13 cellular contexts compared by ENCODE assay signal in genomic region chr2:189302274-189302948, GRCh38.
A peak's percentile ranks its signal among the peaks of the same experiment; 100 is the strongest.
DNase-seq lines count a peak whose midpoint lies in the region; ATAC-seq, FAIRE-seq and TF ChIP-seq lines count a peak whose summit lies in the region.
"Had no signal": no experiment of that assay in that cellular context is flagged by ENCODE, and none has a peak within 500 bp of the region (broad histone marks: within the 10 kb centered on the region; RNA-seq: fewer than 3 reads in every experiment).

No MANE protein-coding gene starts in this region.

- H3K36me3 ChIP-seq in Panc1 (ENCODE audit: control insufficient read depth, insufficient read depth, low read length) (no peaks in the 10 kb centered on the region), bronchial epithelial cell (ENCODE audit: control insufficient read depth, insufficient read depth, low read length) (no peaks in the 10 kb centered on the region), ascending aorta (no peaks in the 10 kb centered on the region)
- H3K36me3 ChIP-seq: esophagus muscularis mucosa, transverse colon had no signal

- peaks cover 79% of the 10 kb centered on the region for H3K4me1 Mint-ChIP-seq in activated naive CD4-positive, alpha-beta T cell treated with anti-CD3 and anti-CD28 coated beads for 36 hours (ENCODE audit: low read depth)
- peaks cover 90% of the 10 kb centered on the region for H3K4me1 Mint-ChIP-seq in stimulated activated naive CD8-positive, alpha-beta T cell treated with anti-CD3 and anti-CD28 coated beads, Interleukin-15, amount 100 ng/mL, for 72 hours

- CTCF ChIA-PET in activated naive CD4-positive, alpha-beta T cell treated with anti-CD3 and anti-CD28 coated beads for 36 hours (lab: Charles Lee), result no interaction called here
- CTCF ChIA-PET in Panc1 (lab: Charles Lee), result no interaction called here

- FAIRE-seq in bronchial epithelial cell (lab: Jason Lieb, UNC), result peak; percentile 97
- FAIRE-seq: H1 had no signal

- H3K36me3 Mint-ChIP-seq in activated naive CD4-positive, alpha-beta T cell treated with anti-CD3 and anti-CD28 coated beads for 36 hours (ENCODE audit: low read depth), result no peaks in the 10 kb centered on the region

- H3K27ac ChIP-seq in Panc1 (ENCODE audit: low read length), result no peak overlapping the region
- H3K27ac ChIP-seq in ascending aorta, result no peak overlapping the region
- H3K27ac ChIP-seq: esophagus muscularis mucosa, transverse colon had no signal

- DNase-seq in activated naive CD4-positive, alpha-beta T cell treated with anti-CD3 and anti-CD28 coated beads for 36 hours, result peak; percentile 41
- DNase-seq in activated naive CD4-positive, alpha-beta T cell (lab: John Stamatoyannopoulos, UW), result no peak
- DNase-seq in Panc1 (ENCODE audit: low read depth, low spot score), result no peak
- peak; percentile 85 for DNase-seq in bronchial epithelial cell (ENCODE audit: low read depth)
- DNase-seq in stimulated activated naive CD8-positive, alpha-beta T cell treated with anti-CD3 and anti-CD28 coated beads, Interleukin-15, amount 100 ng/mL, for 72 hours, result peak in 1 of 2 donors; percentile 54
- no peak for DNase-seq in NCI-H187 treated with DMSO at 0.1 percent for 48 hours (lab: John Stamatoyannopoulos, UW)
- no peak for DNase-seq in NCI-H2029 (lab: John Stamatoyannopoulos, UW)
- DNase-seq in ascending aorta (ENCODE audit: low spot score in 2 of 2), result no peak
- DNase-seq: cerebellar nuclear complex, KG1, transverse colon had no signal

- H3K4me3 ChIP-seq in Panc1 (ENCODE audit: low read depth in 2 of 2, low read length in 2 of 2) (no peak overlapping the region), bronchial epithelial cell (ENCODE audit: low read depth, low read length) (no peak overlapping the region), ascending aorta (no peak overlapping the region)
- H3K4me3 ChIP-seq: esophagus muscularis mucosa, transverse colon had no signal

- H3K27me3 Mint-ChIP-seq in activated naive CD4-positive, alpha-beta T cell treated with anti-CD3 and anti-CD28 coated beads for 36 hours (ENCODE audit: low read depth), result no peaks in the 10 kb centered on the region
- no peaks in the 10 kb centered on the region for H3K27me3 Mint-ChIP-seq in stimulated activated naive CD8-positive, alpha-beta T cell treated with anti-CD3 and anti-CD28 coated beads, Interleukin-15, amount 100 ng/mL, for 72 hours

- in situ Hi-C loops in Panc1 (cut with HindIII; ENCODE audit: low pct_unique_long_range_greater_than_20kb, low sequenced_read_pairs), result no loop called here

- TF ChIP-seq CTCF in Panc1 (IDR thresholded peaks at IDR 0.05), result no peak
- no peak for TF ChIP-seq CTCF in bronchial epithelial cell (IDR thresholded peaks at IDR 0.05; ENCODE audit: insufficient read depth, low read length, severe bottlenecking)
- no peak for TF ChIP-seq CTCF in ascending aorta (IDR thresholded peaks at IDR 0.05)

- H3K27me3 ChIP-seq in Panc1 (ENCODE audit: control insufficient read depth, insufficient read depth, low read length), result no peaks in the 10 kb centered on the region
- H3K27me3 ChIP-seq in bronchial epithelial cell (ENCODE audit: control insufficient read depth, insufficient read depth, low read length), result no peaks in the 10 kb centered on the region
- no peaks in the 10 kb centered on the region for H3K27me3 ChIP-seq in ascending aorta
- H3K27me3 ChIP-seq: esophagus muscularis mucosa, transverse colon had no signal

- POLR2A ChIA-PET in Panc1 (lab: Charles Lee), result no interaction called here

- H3K4me1 ChIP-seq in Panc1 (ENCODE audit: control insufficient read depth, insufficient read depth, low read length), result no peaks in the 10 kb centered on the region
- H3K4me1 ChIP-seq in ascending aorta, result no peaks in the 10 kb centered on the region
- H3K4me1 ChIP-seq: esophagus muscularis mucosa, transverse colon had no signal

- BruUV-seq in Panc1 (replicated peaks; lab: Mats Ljungman, UMichigan), result no TSS peak

- H3K9me3 ChIP-seq in Panc1 (ENCODE audit: control insufficient read depth, insufficient read depth, low read depth, low read length), result no peaks in the 10 kb centered on the region
- H3K9me3 ChIP-seq in ascending aorta, result no peaks in the 10 kb centered on the region
- H3K9me3 ChIP-seq: esophagus muscularis mucosa, transverse colon had no signal

- H3K9me3 Mint-ChIP-seq in activated naive CD4-positive, alpha-beta T cell treated with anti-CD3 and anti-CD28 coated beads for 36 hours, result no peaks in the 10 kb centered on the region
- H3K9me3 Mint-ChIP-seq in stimulated activated naive CD8-positive, alpha-beta T cell treated with anti-CD3 and anti-CD28 coated beads, Interleukin-15, amount 100 ng/mL, for 72 hours, result peaks cover 0 to 7% of the 10 kb centered on the region in 2 donors

- intact Hi-C loops in activated naive CD4-positive, alpha-beta T cell treated with anti-CD3 and anti-CD28 coated beads for 36 hours (cut with micrococcal nuclease), result loop anchor here (1.0 to 10.0 kb wide), 10 partner anchors 105 to 1722 kb away; partner anchors contain the start of genes NEMP2, ORMDL1, OSGEPL1 and PMS1
- intact Hi-C loops in Panc1 (cut with micrococcal nuclease; ENCODE audit: unreplicated experiment), result loop anchor here (5.0 kb wide), 1 partner anchor 320 kb away; no protein-coding TSS in a partner anchor
- intact Hi-C loops in ascending aorta (cut with DNase I), result no loop called here

- 0 out of 2 replicates have a peak, but pooled peaks have one; percentile 58 for ATAC-seq in Panc1
- peak; percentile 90 for ATAC-seq in stimulated activated naive CD8-positive, alpha-beta T cell treated with anti-CD3 and anti-CD28 coated beads, Interleukin-15, amount 100 ng/mL, for 72 hours

- H3K27ac Mint-ChIP-seq in activated naive CD4-positive, alpha-beta T cell treated with anti-CD3 and anti-CD28 coated beads for 36 hours, result peak overlapping the region; percentile 91
- H3K27ac Mint-ChIP-seq in stimulated activated naive CD8-positive, alpha-beta T cell treated with anti-CD3 and anti-CD28 coated beads, Interleukin-15, amount 100 ng/mL, for 72 hours, result peak overlapping the region; percentile 99 to 100

- peak overlapping the region; percentile 7 for H3K4me3 Mint-ChIP-seq in activated naive CD4-positive, alpha-beta T cell treated with anti-CD3 and anti-CD28 coated beads for 36 hours
- peak overlapping the region; percentile 74 to 78 for H3K4me3 Mint-ChIP-seq in stimulated activated naive CD8-positive, alpha-beta T cell treated with anti-CD3 and anti-CD28 coated beads, Interleukin-15, amount 100 ng/mL, for 72 hours

Comparison
In these comparisons a context has a peak if more than half of its experiments do, and no peak if none do; other contexts are left out.
1. DNase-seq: peak in activated naive CD4-positive, alpha-beta T cell treated with anti-CD3 and anti-CD28 coated beads for 36 hours (single experiment) and bronchial epithelial cell (single experiment); none in activated naive CD4-positive, alpha-beta T cell (0 of 4), Panc1 (single experiment), NCI-H187 treated with DMSO at 0.1 percent for 48 hours (single experiment), NCI-H2029 (single experiment) and ascending aorta (0 of 2).